In the genomic region with DNA sequence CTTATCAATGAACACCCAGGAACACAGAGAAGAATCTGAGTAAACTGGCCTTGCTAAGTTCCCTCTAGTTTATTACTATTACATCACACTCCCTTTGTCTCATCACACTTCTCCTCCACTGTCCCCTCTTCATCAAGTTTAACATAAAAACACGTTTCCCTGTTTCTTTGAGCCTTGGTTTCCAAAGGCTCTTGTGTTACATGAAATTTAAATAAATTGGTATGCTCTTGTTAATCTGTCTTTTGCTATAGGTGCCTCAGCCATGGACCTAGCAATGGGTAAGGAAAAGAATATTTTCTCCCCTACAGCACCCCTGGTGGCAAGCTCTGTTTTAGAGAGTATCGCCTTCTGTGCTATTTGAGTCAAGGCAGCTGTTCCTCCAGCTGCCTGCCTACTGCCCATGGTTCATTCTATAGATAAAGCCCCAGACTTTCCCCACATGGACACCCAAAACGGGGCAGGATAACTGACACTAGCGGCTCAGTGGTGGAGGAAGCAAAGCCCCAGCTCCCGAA, we compare ENCODE assay signal across 9 cellular contexts. TPM values are rescaled to one million over a fixed set of nuclear protein-coding genes. Genes with fewer than 3 reads are reported as not detected.
A peak's percentile ranks its signal among the peaks of the same experiment; 100 is the strongest.
DNase-seq lines count a peak whose midpoint lies in the region; ATAC-seq and TF ChIP-seq lines count a peak whose summit lies in the region.
"Had no signal": no experiment of that assay in that cellular context is flagged by ENCODE, and none has a peak within 500 bp of the region (broad histone marks: within the 10 kb centered on the region; RNA-seq: fewer than 3 reads in every experiment).

No MANE protein-coding gene starts in this region.

- POLR2A ChIA-PET in naive thymus-derived CD8-positive, alpha-beta T cell (lab: Charles Lee): no interaction called here

- no peaks in the 10 kb centered on the region for H3K9me3 Mint-ChIP-seq in naive thymus-derived CD8-positive, alpha-beta T cell

- H3K27ac Mint-ChIP-seq in naive thymus-derived CD8-positive, alpha-beta T cell: peak overlapping the region in 1 of 10 donors; percentile 4

- ATAC-seq in GM18867 (IDR thresholded peaks at IDR 0.05; ENCODE audit: unreplicated experiment) (peak; percentile 62), omental fat pad (ENCODE audit: low FRiP score) (no peak), HG03159 (IDR thresholded peaks at IDR 0.05; ENCODE audit: unreplicated experiment) (no peak)
- ATAC-seq in naive thymus-derived CD8-positive, alpha-beta T cell: peak; percentile 55 to 66

- peak; percentile 65 for TF ChIP-seq CTCF in cardiac fibroblast (IDR thresholded peaks at IDR 0.05; ENCODE audit: low read depth, low read length)
- no peak for TF ChIP-seq CTCF in omental fat pad (IDR thresholded peaks at IDR 0.05)

- peaks cover 0 to 2% (median 0%) of the 10 kb centered on the region in 4 donors for H3K4me1 Mint-ChIP-seq in naive thymus-derived CD8-positive, alpha-beta T cell

- H3K27me3 Mint-ChIP-seq in naive thymus-derived CD8-positive, alpha-beta T cell: peaks cover 0 to 6% (median 0%) of the 10 kb centered on the region in 5 donors

- no peaks in the 10 kb centered on the region for H3K36me3 Mint-ChIP-seq in naive thymus-derived CD8-positive, alpha-beta T cell

- H3K4me3 Mint-ChIP-seq in naive thymus-derived CD8-positive, alpha-beta T cell: no peak overlapping the region

- DNase-seq in COLO668 (lab: John Stamatoyannopoulos, UW; ENCODE audit: unreplicated experiment) (peak; percentile 48), NCI-H526 treated with DMSO at 0.1 percent for 48 hours (lab: John Stamatoyannopoulos, UW) (peak; percentile 5), cardiac fibroblast (ENCODE audit: low read depth in 2 of 2) (peak; percentile 60 to 69), omental fat pad (ENCODE audit: low spot score) (no peak), NCI-H128 (lab: John Stamatoyannopoulos, UW; ENCODE audit: unreplicated experiment) (no peak)
- peak in 2 of 10 donors; percentile 7 to 20 for DNase-seq in naive thymus-derived CD8-positive, alpha-beta T cell

- no peak overlapping the region for H3K4me3 ChIP-seq in cardiac fibroblast (replicated peaks in 1 of 2; ENCODE audit: low read depth in 2 of 2, low read length in 2 of 2)
- H3K4me3 ChIP-seq: lung had no signal

RNA-seq across cellular contexts. Expression of a gene that starts 31.8 kb away (rescaled TPM):
- total RNA-seq in naive thymus-derived CD8-positive, alpha-beta T cell: 10 to 100 TPM; 80.1 to 83.6 TPM
- polyA plus RNA-seq in naive thymus-derived CD8-positive, alpha-beta T cell: 10 to 100 TPM; 17.4 to 39.7 (median 31.6) TPM
- total RNA-seq in omental fat pad: 100 to 1,000 TPM in 1 of 4 donors, 10 to 100 TPM in 3; 64.5 to 123 (median 88.7) TPM

Comparison
In these comparisons a context has a peak if more than half of its experiments do, and no peak if none do; other contexts are left out.
1. DNase-seq: peak in COLO668 (single experiment), NCI-H526 treated with DMSO at 0.1 percent for 48 hours (single experiment) and cardiac fibroblast (2 of 2); none in omental fat pad (single experiment) and NCI-H128 (single experiment).
2. ATAC-seq: peak in GM18867 (single experiment) and naive thymus-derived CD8-positive, alpha-beta T cell (2 of 2); none in omental fat pad (single experiment) and HG03159 (single experiment).